In the genomic region with DNA sequence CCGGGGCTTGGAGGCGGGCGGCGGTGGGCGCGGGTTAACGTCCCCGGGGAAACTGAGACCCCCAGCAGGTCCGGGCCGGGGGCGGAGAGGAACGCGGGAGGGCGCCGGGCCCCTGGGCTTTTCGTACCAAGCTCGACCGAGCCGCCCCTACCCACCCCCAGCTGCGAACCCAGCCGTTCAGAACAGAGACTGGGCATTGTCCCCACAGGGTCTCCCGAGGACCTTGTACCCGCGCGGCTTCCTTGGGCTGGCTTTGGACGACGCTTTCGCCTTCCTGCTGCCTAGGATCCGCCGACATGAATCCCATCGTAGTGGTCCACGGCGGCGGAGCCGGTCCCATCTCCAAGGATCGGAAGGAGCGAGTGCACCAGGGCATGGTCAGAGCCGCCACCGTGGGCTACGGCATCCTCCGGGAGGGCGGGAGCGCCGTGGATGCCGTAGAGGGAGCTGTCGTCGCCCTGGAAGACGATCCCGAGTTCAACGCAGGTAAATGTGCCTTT, we compare ENCODE assay signal across 8 cellular contexts. TPM values are rescaled to one million over a fixed set of nuclear protein-coding genes. Genes with fewer than 3 reads are reported as not detected.
DNase-seq lines count a peak whose midpoint lies in the region; ATAC-seq and TF ChIP-seq lines count a peak whose summit lies in the region.
"Had no signal": no experiment of that assay in that cellular context is flagged by ENCODE, and none has a peak within 500 bp of the region (broad histone marks: within the 10 kb centered on the region; RNA-seq: fewer than 3 reads in every experiment).

No MANE protein-coding gene starts in this region.

- BruUV-seq in IMR-90 (replicated peaks; lab: Mats Ljungman, UMichigan), result no TSS peak

- no peak overlapping the region for H2BK5ac ChIP-seq in IMR-90 (ENCODE audit: low read depth, low read length, poor library complexity, severe bottlenecking)

- H3K27me3 Mint-ChIP-seq in activated CD8-positive, alpha-beta T cell treated with anti-CD3 and anti-CD28 coated beads, Interleukin-2, amount 10 ng/mL, durations not matched to agents 7 days and 5 days (ENCODE audit: low read depth), result peaks cover 19% of the 10 kb centered on the region

- CTCF ChIA-PET in IMR-90 (lab: Yijun Ruan, JAX), result no interaction called here
- CTCF ChIA-PET in activated CD8-positive, alpha-beta T cell treated with anti-CD3 and anti-CD28 coated beads, Interleukin-2, amount 10 ng/mL, durations not matched to agents 7 days and 5 days (lab: Charles Lee), result interaction anchor here (0.8 to 4.6 kb wide), 11 partner anchors 9 to 467 kb away, joined by 3 to 50 read pairs (median 3); no protein-coding TSS in a partner anchor

- TF ChIP-seq EP300 in gastroesophageal sphincter (IDR thresholded peaks at IDR 0.05), result no peak

- no peaks in the 10 kb centered on the region for H3K9me3 Mint-ChIP-seq in activated CD8-positive, alpha-beta T cell treated with anti-CD3 and anti-CD28 coated beads, Interleukin-2, amount 10 ng/mL, durations not matched to agents 7 days and 5 days (ENCODE audit: insufficient read depth)

- peak overlapping the region; percentile 84 for H3K4me3 Mint-ChIP-seq in activated CD8-positive, alpha-beta T cell treated with anti-CD3 and anti-CD28 coated beads, Interleukin-2, amount 10 ng/mL, durations not matched to agents 7 days and 5 days

- no peaks in the 10 kb centered on the region for H3K36me3 Mint-ChIP-seq in activated CD8-positive, alpha-beta T cell treated with anti-CD3 and anti-CD28 coated beads, Interleukin-2, amount 10 ng/mL, durations not matched to agents 7 days and 5 days (ENCODE audit: low read depth)

- TF ChIP-seq RAD21 in IMR-90 (IDR thresholded peaks at IDR 0.05; ENCODE audit: low read length), result no peak

- WGBS in IMR-90 (ENCODE audit: extremely low coverage in 2 of 2, insufficient read length in 1 of 2), 2 experiments, result 2% methylated on average over 30 of the region's 50 CpGs; no CpG with 5 or more reads in 1 of the 2 experiments
- 1% methylated on average over 8 of the region's 50 CpGs; no CpG with 5 or more reads in 1 of the 2 donors for WGBS in gastroesophageal sphincter (ENCODE audit: low coverage in 1 of 2), 2 donors

- TF ChIP-seq CTCF in IMR-90 (conservative IDR thresholded peaks at IDR 0.05; ENCODE audit: low read depth, low read length), result no peak
- no peak for TF ChIP-seq CTCF in gastroesophageal sphincter (IDR thresholded peaks at IDR 0.05)

- no peak overlapping the region for H2BK120ac ChIP-seq in IMR-90 (ENCODE audit: low read depth, low read length)

- H4K20me1 ChIP-seq in IMR-90 (ENCODE audit: insufficient read depth, low read length), result no peaks in the 10 kb centered on the region

- peak overlapping the region; percentile 95 for H3K4me2 ChIP-seq in IMR-90 (ENCODE audit: low read depth, low read length)

- H3K4ac ChIP-seq in IMR-90 (ENCODE audit: low read depth, low read length), result no peak overlapping the region

- no peak overlapping the region for H2BK20ac ChIP-seq in IMR-90 (ENCODE audit: low read depth, low read length)

- in situ Hi-C loops in IMR-90 (cut with MboI; ENCODE audit: low sequenced_read_pairs), result no loop called here

- peaks cover 12% of the 10 kb centered on the region for H3K4me1 Mint-ChIP-seq in activated CD8-positive, alpha-beta T cell treated with anti-CD3 and anti-CD28 coated beads, Interleukin-2, amount 10 ng/mL, durations not matched to agents 7 days and 5 days (ENCODE audit: low read depth)

- H3K56ac ChIP-seq in IMR-90 (ENCODE audit: extremely low read depth, insufficient read depth, low read length), result no peak overlapping the region

- no peak overlapping the region for H3K23ac ChIP-seq in IMR-90 (ENCODE audit: low read depth, low read length)

- dilution Hi-C loops in IMR-90 (cut with HindIII; ENCODE audit: low sequenced_read_pairs, unreplicated experiment), result no loop called here

- POLR2A ChIA-PET in IMR-90 (lab: Charles Lee; ENCODE audit: unreplicated experiment), result no interaction called here
- POLR2A ChIA-PET in activated CD8-positive, alpha-beta T cell treated with anti-CD3 and anti-CD28 coated beads, Interleukin-2, amount 10 ng/mL, durations not matched to agents 7 days and 5 days (lab: Charles Lee), result interaction anchor here (0.7 kb wide), 1 partner anchor 34 kb away, joined by 3 read pairs; no protein-coding TSS in a partner anchor

- H4K91ac ChIP-seq in IMR-90 (ENCODE audit: insufficient read depth, low read depth, low read length), result no peak overlapping the region

- H2AFZ ChIP-seq in IMR-90 (replicated peaks; ENCODE audit: low read length, poor library complexity), result peak overlapping the region; percentile 92

- H3K9me3 ChIP-seq in IMR-90 (ENCODE audit: control insufficient read depth, insufficient read depth, low read length), result no peaks in the 10 kb centered on the region
- H3K9me3 ChIP-seq in gastroesophageal sphincter, result no peaks in the 10 kb centered on the region

- H4K8ac ChIP-seq in IMR-90 (ENCODE audit: low read depth in 2 of 2, low read length in 2 of 2), result no peak overlapping the region

- H3K4me3 ChIP-seq in IMR-90 (ENCODE audit: insufficient read depth, low read depth, low read length) (peak overlapping the region; percentile 51), gastroesophageal sphincter (peak overlapping the region; percentile 46 to 78)

- H3K9me1 ChIP-seq in IMR-90 (ENCODE audit: insufficient read depth, low read length), result no peaks in the 10 kb centered on the region

- no peak overlapping the region for H2AK5ac ChIP-seq in IMR-90 (ENCODE audit: low read depth, low read length)

- intact Hi-C loops in IMR-90 (cut with micrococcal nuclease), result no loop called here

- H3K4me1 ChIP-seq in IMR-90 (ENCODE audit: control insufficient read depth, insufficient read depth, low read length), result no peaks in the 10 kb centered on the region
- H3K4me1 ChIP-seq in gastroesophageal sphincter, result peaks cover 0 to 16% (median 3%) of the 10 kb centered on the region in 3 donors

- DNase-seq in ELR (ENCODE audit: low read depth), result peak; percentile 18
- no peak for DNase-seq in IMR-90
- no peak for DNase-seq in activated CD8-positive, alpha-beta T cell treated with anti-CD3 and anti-CD28 coated beads, Interleukin-2, amount 10 ng/mL, durations not matched to agents 7 days and 5 days
- DNase-seq in occipital lobe (lab: John Stamatoyannopoulos, UW), result peak; percentile 47
- DNase-seq in amniotic stem cell (lab: John Stamatoyannopoulos, UW), result no peak
- no peak for DNase-seq in UCSD-AML1 (lab: John Stamatoyannopoulos, UW; ENCODE audit: unreplicated experiment)

- peak; percentile 56 for ATAC-seq in IMR-90 (ENCODE audit: low read depth)
- peak; percentile 54 for ATAC-seq in activated CD8-positive, alpha-beta T cell treated with anti-CD3 and anti-CD28 coated beads, Interleukin-2, amount 10 ng/mL, durations not matched to agents 7 days and 5 days
- peak; percentile 48 for ATAC-seq in gastroesophageal sphincter

- H3K27me3 ChIP-seq in IMR-90 (ENCODE audit: control insufficient read depth, insufficient read depth, low read length), result peaks cover 47% of the 10 kb centered on the region
- peaks cover 14% of the 10 kb centered on the region for H3K27me3 ChIP-seq in gastroesophageal sphincter

- H3K18ac ChIP-seq in IMR-90 (ENCODE audit: low read depth, low read length), result no peak overlapping the region

- H3K14ac ChIP-seq in IMR-90 (replicated peaks; ENCODE audit: low read depth, low read length), result no peak overlapping the region

- no peak overlapping the region for H4K5ac ChIP-seq in IMR-90 (ENCODE audit: low read depth, low read length)

- H3K79me1 ChIP-seq in IMR-90 (ENCODE audit: low read depth in 1 of 2, low read length in 2 of 2), result no peaks in the 10 kb centered on the region

- TF ChIP-seq POLR2A in IMR-90 (IDR thresholded peaks at IDR 0.05; ENCODE audit: low read depth, low read length) (no peak), gastroesophageal sphincter (IDR thresholded peaks at IDR 0.05) (no peak)

- H3K36me3 ChIP-seq in IMR-90 (ENCODE audit: control insufficient read depth, insufficient read depth, low read length), result no peaks in the 10 kb centered on the region
- H3K36me3 ChIP-seq in gastroesophageal sphincter, result no peaks in the 10 kb centered on the region

- no peak overlapping the region for H2BK15ac ChIP-seq in IMR-90 (ENCODE audit: low read depth, low read length)

- no peak overlapping the region for H2AK9ac ChIP-seq in IMR-90 (replicated peaks; ENCODE audit: low read depth, low read length, poor library complexity)

- H3K9ac ChIP-seq in IMR-90 (ENCODE audit: low read depth, low read length), result no peak overlapping the region

- H3K27ac ChIP-seq in IMR-90 (ENCODE audit: insufficient read depth, low read length), result no peak overlapping the region
- peak overlapping the region in 3 of 4 donors; percentile 50 to 67 (median 58) for H3K27ac ChIP-seq in gastroesophageal sphincter

- H3K27ac Mint-ChIP-seq in activated CD8-positive, alpha-beta T cell treated with anti-CD3 and anti-CD28 coated beads, Interleukin-2, amount 10 ng/mL, durations not matched to agents 7 days and 5 days, result no peak overlapping the region

TF ChIP-seq in IMR-90, 13 proteins besides CTCF, POLR2A, EP300 and RAD21 (continues in another document):
- no peak for TF ChIP-seq RFX5 (IDR thresholded peaks at IDR 0.05; ENCODE audit: low read depth, low read length)
- TF ChIP-seq BHLHE40 (IDR thresholded peaks at IDR 0.05; ENCODE audit: low read depth, low read length), result no peak
- TF ChIP-seq SMC3 (IDR thresholded peaks at IDR 0.05; ENCODE audit: low read depth, low read length), result no peak
- no peak for TF ChIP-seq NFE2L2 (IDR thresholded peaks at IDR 0.05; ENCODE audit: low read depth, low read length)
- TF ChIP-seq, protein P1, sequence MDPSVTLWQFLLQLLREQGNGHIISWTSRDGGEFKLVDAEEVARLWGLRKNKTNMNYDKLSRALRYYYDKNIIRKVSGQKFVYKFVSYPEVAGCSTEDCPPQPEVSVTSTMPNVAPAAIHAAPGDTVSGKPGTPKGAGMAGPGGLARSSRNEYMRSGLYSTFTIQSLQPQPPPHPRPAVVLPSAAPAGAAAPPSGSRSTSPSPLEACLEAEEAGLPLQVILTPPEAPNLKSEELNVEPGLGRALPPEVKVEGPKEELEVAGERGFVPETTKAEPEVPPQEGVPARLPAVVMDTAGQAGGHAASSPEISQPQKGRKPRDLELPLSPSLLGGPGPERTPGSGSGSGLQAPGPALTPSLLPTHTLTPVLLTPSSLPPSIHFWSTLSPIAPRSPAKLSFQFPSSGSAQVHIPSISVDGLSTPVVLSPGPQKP (IDR thresholded peaks at IDR 0.05; ENCODE audit: borderline replicate concordance, low read depth, low read length), result no peak

RNA-seq across cellular contexts. Expression of a gene that starts 0.5 kb away (rescaled TPM):
- total RNA-seq in IMR-90 (2012; rRNA removed) (0.28 TPM in 1 of 2 replicates, not detected in the other), gastroesophageal sphincter (10 to 100 TPM; 10.1 to 16.3 (median 13.5) TPM), occipital lobe (23.6 TPM)
- polyA plus RNA-seq in IMR-90 (2012; rRNA removed), result 0.72 and 1.0 TPM in 2 replicates
- polyA plus RNA-seq in IMR-90 (2012; cell fraction: cytosol; rRNA removed), result 0.55 and 0.70 TPM in 2 replicates
- 0.58 and 0.84 TPM in 2 replicates for polyA plus RNA-seq in IMR-90 (2012; cell fraction: nucleus; rRNA removed; ENCODE audit: low replicate concordance)
- 10 to 100 TPM; 11.5 to 12.4 TPM for total RNA-seq in activated CD8-positive, alpha-beta T cell treated with anti-CD3 and anti-CD28 coated beads, Interleukin-2, amount 10 ng/mL, durations not matched to agents 7 days and 5 days

RNA-seq across cellular contexts. Expression of a gene that starts 38.9 kb away (rescaled TPM):
- total RNA-seq in IMR-90 (2012; rRNA removed) (not detected in 2 replicates), gastroesophageal sphincter (not detected), occipital lobe (not detected)
- polyA plus RNA-seq in IMR-90 (2012; rRNA removed), result not detected in 2 replicates
- not detected in 2 replicates for polyA plus RNA-seq in IMR-90 (2012; cell fraction: cytosol; rRNA removed)
- not detected in 2 replicates for polyA plus RNA-seq in IMR-90 (2012; cell fraction: nucleus; rRNA removed; ENCODE audit: low replicate concordance)
- not detected for total RNA-seq in activated CD8-positive, alpha-beta T cell treated with anti-CD3 and anti-CD28 coated beads, Interleukin-2, amount 10 ng/mL, durations not matched to agents 7 days and 5 days
- total RNA-seq: subcutaneous adipose tissue had no signal

Comparison
In these comparisons a context has a peak if more than half of its experiments do, and no peak if none do; other contexts are left out.
1. DNase-seq: peak in ELR (single experiment) and occipital lobe (single experiment); none in IMR-90 (single experiment), activated CD8-positive, alpha-beta T cell treated with anti-CD3 and anti-CD28 coated beads, Interleukin-2, amount 10 ng/mL, durations not matched to agents 7 days and 5 days (single experiment), amniotic stem cell (single experiment) and UCSD-AML1 (single experiment).
2. Peak in every context shown above with its lines, with median percentiles within 50 percentile points of each other: ATAC-seq.